7 cellular contexts compared by ENCODE assay signal in genomic region chr12:121060149-121061001, GRCh38. TPM values are rescaled to one million over a fixed set of nuclear protein-coding genes. Genes with fewer than 3 reads are reported as not detected.
DNase-seq lines count a peak whose midpoint lies in the region; ATAC-seq and TF ChIP-seq lines count a peak whose summit lies in the region.

No MANE protein-coding gene starts in this region.

- peak overlapping the region in 3 of 5 experiments; percentile 33 to 72 (median 33) for H3K4me3 Mint-ChIP-seq in brain

- ATAC-seq in GM21786 (IDR thresholded peaks at IDR 0.05; ENCODE audit: unreplicated experiment) = peak; percentile 65

- peak; percentile 86 for DNase-seq in GM12865 (ENCODE audit: low read depth)
- peak; percentile 17 to 86 (median 49) for DNase-seq in T-helper 2 cell
- peak in 2 of 3 donors; percentile 21 to 36 for DNase-seq in stimulated activated CD4-positive, alpha-beta T cell treated with anti-CD3 and anti-CD28 coated beads, Interleukin-12 subunit alpha, Interleukin-12 subunit beta, amount 100 ng/mL, for 48 hours (ENCODE audit: low read depth in 2 of 3, low spot score in 1 of 3)

- H3K27me3 Mint-ChIP-seq in brain = peaks cover 11% of the 10 kb centered on the region

- H3K9ac ChIP-seq in iPS-18a (ENCODE audit: low read length) = peak overlapping the region; percentile 39

- no peaks in the 10 kb centered on the region for H3K4me1 Mint-ChIP-seq in brain

- H3K36me3 Mint-ChIP-seq in brain = no peaks in the 10 kb centered on the region

- TF ChIP-seq CTCF in GM12865 (IDR thresholded peaks at IDR 0.05; ENCODE audit: insufficient read depth, low read depth, low read length, missing control alignments) = peak; percentile 58
- peak; percentile 32 to 57 for TF ChIP-seq CTCF in brain (conservative IDR thresholded peaks at IDR 0.05)

- no peaks in the 10 kb centered on the region for H3K27me3 ChIP-seq in iPS-18a (ENCODE audit: control insufficient read depth, insufficient read depth, low read length)

- H3K4me3 ChIP-seq in GM12865 (ENCODE audit: low read depth, low read length) (peak overlapping the region; percentile 78), iPS-18a (ENCODE audit: low read length) (peak overlapping the region; percentile 49)

- H3K36me3 ChIP-seq in KOPT-K1 (ENCODE audit: insufficient read depth, low read length) (no peaks in the 10 kb centered on the region), iPS-18a (ENCODE audit: control insufficient read depth, low read depth, low read length) (no peaks in the 10 kb centered on the region)

- H3K4me1 ChIP-seq in iPS-18a (ENCODE audit: control insufficient read depth, low read depth, low read length) = peaks cover 4% of the 10 kb centered on the region

- peak overlapping the region; percentile 80 for H3K27ac ChIP-seq in KOPT-K1 (ENCODE audit: low read depth, low read length, poor library complexity, severe bottlenecking)
- H3K27ac ChIP-seq in iPS-18a (ENCODE audit: low read length) = peak overlapping the region; percentile 73

- peak overlapping the region in 2 of 5 experiments; percentile 50 to 81 for H3K27ac Mint-ChIP-seq in brain

- H3K9me3 ChIP-seq in KOPT-K1 (ENCODE audit: insufficient read depth, low read length, poor library complexity, severe bottlenecking) = no peaks in the 10 kb centered on the region
- no peaks in the 10 kb centered on the region for H3K9me3 ChIP-seq in iPS-18a (ENCODE audit: control insufficient read depth, low read depth, low read length)

- H3K9me3 Mint-ChIP-seq in brain = no peaks in the 10 kb centered on the region

RNA-seq across cellular contexts. Expression of gene OASL, which starts 21.3 kb away (rescaled TPM):
- 1.1 TPM for polyA plus RNA-seq in brain (ENCODE audit: insufficient read depth, low read depth, low replicate concordance)

RNA-seq across cellular contexts. Expression of gene C12orf43, which starts 44.1 kb away (rescaled TPM):
- polyA plus RNA-seq in brain (ENCODE audit: insufficient read depth, low read depth, low replicate concordance) = 13.1 TPM

Comparison
In these comparisons a context has a peak if more than half of its experiments do, and no peak if none do; other contexts are left out.
1. Peak in every context shown above with its lines: DNase-seq, ATAC-seq, H3K4me3 ChIP-seq and H3K27ac ChIP-seq.
2. DNase-seq: peak in every context shown above with its lines; median percentile 86 in GM12865; 49 in T-helper 2 cell; 28 in stimulated activated CD4-positive, alpha-beta T cell treated with anti-CD3 and anti-CD28 coated beads, Interleukin-12 subunit alpha, Interleukin-12 subunit beta, amount 100 ng/mL, for 48 hours.